ENCODE assay signal across 2 cellular contexts in genomic region chr2:168757223-168757622, GRCh38.
A peak's percentile ranks its signal among the peaks of the same experiment; 100 is the strongest.
TF ChIP-seq lines count a peak whose summit lies in the region.

No MANE protein-coding gene starts in this region.

TF ChIP-seq in liver, 16 proteins besides CTCF, POLR2A, EP300 and RAD21:
- peak; percentile 69 for TF ChIP-seq NR2F2 (IDR thresholded peaks at IDR 0.05)
- peak; percentile 45 to 53 for TF ChIP-seq GABPA (IDR thresholded peaks at IDR 0.05 in 1 of 2, conservative IDR thresholded peaks at IDR 0.05 in 1 of 2)
- TF ChIP-seq SP1 (IDR thresholded peaks at IDR 0.05) = no peak
- TF ChIP-seq RXRA (IDR thresholded peaks at IDR 0.05) = peak in 1 of 2 donors; percentile 13
- TF ChIP-seq HNF4G (IDR thresholded peaks at IDR 0.05) = no peak
- no peak for TF ChIP-seq YY1 (IDR thresholded peaks at IDR 0.05)

TF ChIP-seq in HepG2, 621 proteins besides CTCF, POLR2A, EP300 and RAD21:
- TF ChIP-seq CEBPZ (IDR thresholded peaks at IDR 0.05; ENCODE audit: low read length) = no peak
- no peak for TF ChIP-seq THAP9 (CRISPR knock-in tag; IDR thresholded peaks at IDR 0.05; ENCODE audit: borderline replicate concordance)
- no peak for TF ChIP-seq ZNF549 (CRISPR knock-in tag; IDR thresholded peaks at IDR 0.05)
- no peak for TF ChIP-seq ZNF276 (CRISPR knock-in tag; IDR thresholded peaks at IDR 0.05; ENCODE audit: low read depth)
- no peak for TF ChIP-seq ZNF225 (CRISPR knock-in tag; IDR thresholded peaks at IDR 0.05)
- no peak for TF ChIP-seq MTA3 (CRISPR knock-in tag; IDR thresholded peaks at IDR 0.05)
- no peak for TF ChIP-seq ARID2 (CRISPR knock-in tag; IDR thresholded peaks at IDR 0.05; ENCODE audit: borderline replicate concordance)
- TF ChIP-seq ZNF891 (CRISPR knock-in tag; IDR thresholded peaks at IDR 0.05) = no peak
- no peak for TF ChIP-seq REPIN1 (CRISPR knock-in tag; IDR thresholded peaks at IDR 0.05; ENCODE audit: borderline replicate concordance, low read depth)
- TF ChIP-seq SMARCC2 (IDR thresholded peaks at IDR 0.05) = no peak
- TF ChIP-seq YEATS4 (CRISPR knock-in tag; IDR thresholded peaks at IDR 0.05; ENCODE audit: borderline replicate concordance) = no peak
- TF ChIP-seq FOXJ3 (CRISPR knock-in tag; IDR thresholded peaks at IDR 0.05; ENCODE audit: borderline replicate concordance) = no peak
